ENCODE assay signal across 1 cellular context in genomic region chr1:113929750-113930498, GRCh38.
TF ChIP-seq lines count a peak whose summit lies in the region.

No MANE protein-coding gene starts in this region.

TF ChIP-seq in K562, 482 proteins besides CTCF, POLR2A, EP300 and RAD21 (continues in another document):
- TF ChIP-seq NCOA1 (IDR thresholded peaks at IDR 0.05; ENCODE audit: low read depth) (0 out of 2 replicates have a peak, but pooled peaks have one; percentile 24), TSC22D4 (tag; IDR thresholded peaks at IDR 0.05) (no peak), ZNF780A (CRISPR knock-in tag; IDR thresholded peaks at IDR 0.05) (no peak), ZNF717 (CRISPR knock-in tag; IDR thresholded peaks at IDR 0.05) (no peak), BCOR (IDR thresholded peaks at IDR 0.05) (peak; percentile 18; the same call in 1 of the 2 replicates), BMI1 (IDR thresholded peaks at IDR 0.05; ENCODE audit: low read length) (no peak), ZBTB5 (IDR thresholded peaks at IDR 0.05) (no peak), ZNF165 (CRISPR knock-in tag; IDR thresholded peaks at IDR 0.05; ENCODE audit: borderline replicate concordance) (no peak), ZNF124 (CRISPR knock-in tag; IDR thresholded peaks at IDR 0.05) (no peak), KDM2B (CRISPR knock-in tag; IDR thresholded peaks at IDR 0.05) (no peak), KHSRP (IDR thresholded peaks at IDR 0.05) (no peak), NCOA6 (IDR thresholded peaks at IDR 0.05) (no peak), REST (CRISPR knock-in tag; IDR thresholded peaks at IDR 0.05; ENCODE audit: low read depth) (peak; percentile 77; the same call in 1 of the 2 replicates), MEIS2 (IDR thresholded peaks at IDR 0.05; ENCODE audit: partially characterized antibody) (no peak), ATF6 (CRISPR knock-in tag; IDR thresholded peaks at IDR 0.05) (no peak), ARNT (IDR thresholded peaks at IDR 0.05) (no peak), LEF1 (IDR thresholded peaks at IDR 0.05) (no peak), HDAC1 (IDR thresholded peaks at IDR 0.05) (peak in 1 of 2 experiments; percentile 79; a peak in 2 of 4 replicates), CBX2 (IDR thresholded peaks at IDR 0.05; ENCODE audit: insufficient read depth, low read length, poor library complexity, severe bottlenecking) (no peak), TAF15 (IDR thresholded peaks at IDR 0.05; ENCODE audit: low read depth, low read length) (no peak), DMBX1 (CRISPR knock-in tag; IDR thresholded peaks at IDR 0.05; ENCODE audit: borderline replicate concordance) (peak; percentile 46; the same call in 1 of the 2 replicates), PHB2 (IDR thresholded peaks at IDR 0.05; ENCODE audit: low read depth) (no peak), GATAD2B (IDR thresholded peaks at IDR 0.05; ENCODE audit: borderline replicate concordance) (peak; percentile 4; the same call in 1 of the 2 replicates), ZNF224 (CRISPR knock-in tag; IDR thresholded peaks at IDR 0.05) (0 out of 2 replicates have a peak, but pooled peaks have one; percentile 43), ZBTB7A (IDR thresholded peaks at IDR 0.05; ENCODE audit: borderline replicate concordance, control insufficient read depth, low read depth, low read length) (peak; percentile 70; the same call in 1 of the 2 replicates), ZNF143 (CRISPR knock-in tag; IDR thresholded peaks at IDR 0.05) (no peak), GATA2 (CRISPR knock-in tag; IDR thresholded peaks at IDR 0.05) (no peak), DDX20 (tag; IDR thresholded peaks at IDR 0.05; ENCODE audit: low read depth) (no peak), E2F6 (IDR thresholded peaks at IDR 0.05; ENCODE audit: borderline replicate concordance in 1 of 2, extremely low read depth in 1 of 2, insufficient read depth in 1 of 2, insufficient read length in 1 of 2, low read depth in 1 of 2, low read length in 1 of 2, poor library complexity in 1 of 2, severe bottlenecking in 1 of 2) (peak in 1 of 2 experiments; percentile 34), SP2 (IDR thresholded peaks at IDR 0.05; ENCODE audit: extremely low read depth, low read depth, low read length, poor library complexity, severe bottlenecking) (no peak), ZNF316 (IDR thresholded peaks at IDR 0.05) (no peak), TRIM24 (IDR thresholded peaks at IDR 0.05) (no peak), ZNF586 (CRISPR knock-in tag; conservative IDR thresholded peaks at IDR 0.05) (no peak), MXI1 (IDR thresholded peaks at IDR 0.05; ENCODE audit: low read depth, low read length) (no peak), ZNF764 (CRISPR knock-in tag; IDR thresholded peaks at IDR 0.05; ENCODE audit: low read depth) (no peak), ZNF384 (IDR thresholded peaks at IDR 0.05; ENCODE audit: low read depth, low read length) (no peak), U2AF1 (optimal IDR thresholded peaks at IDR 0.05; ENCODE audit: low read depth, low read length) (peak; percentile 39), ZFX (CRISPR knock-in tag; IDR thresholded peaks at IDR 0.05) (peak; percentile 89; the same call in 1 of the 2 replicates), ZNF140 (CRISPR knock-in tag; IDR thresholded peaks at IDR 0.05) (no peak)
- TF ChIP-seq, protein P1, sequence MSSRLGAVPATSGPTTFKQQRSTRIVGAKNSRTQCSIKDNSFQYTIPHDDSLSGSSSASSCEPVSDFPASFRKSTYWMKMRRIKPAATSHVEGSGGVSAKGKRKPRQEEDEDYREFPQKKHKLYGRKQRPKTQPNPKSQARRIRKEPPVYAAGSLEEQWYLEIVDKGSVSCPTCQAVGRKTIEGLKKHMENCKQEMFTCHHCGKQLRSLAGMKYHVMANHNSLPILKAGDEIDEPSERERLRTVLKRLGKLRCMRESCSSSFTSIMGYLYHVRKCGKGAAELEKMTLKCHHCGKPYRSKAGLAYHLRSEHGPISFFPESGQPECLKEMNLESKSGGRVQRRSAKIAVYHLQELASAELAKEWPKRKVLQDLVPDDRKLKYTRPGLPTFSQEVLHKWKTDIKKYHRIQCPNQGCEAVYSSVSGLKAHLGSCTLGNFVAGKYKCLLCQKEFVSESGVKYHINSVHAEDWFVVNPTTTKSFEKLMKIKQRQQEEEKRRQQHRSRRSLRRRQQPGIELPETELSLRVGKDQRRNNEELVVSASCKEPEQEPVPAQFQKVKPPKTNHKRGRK (tag; IDR thresholded peaks at IDR 0.05): no peak
- TF ChIP-seq, protein P2, sequence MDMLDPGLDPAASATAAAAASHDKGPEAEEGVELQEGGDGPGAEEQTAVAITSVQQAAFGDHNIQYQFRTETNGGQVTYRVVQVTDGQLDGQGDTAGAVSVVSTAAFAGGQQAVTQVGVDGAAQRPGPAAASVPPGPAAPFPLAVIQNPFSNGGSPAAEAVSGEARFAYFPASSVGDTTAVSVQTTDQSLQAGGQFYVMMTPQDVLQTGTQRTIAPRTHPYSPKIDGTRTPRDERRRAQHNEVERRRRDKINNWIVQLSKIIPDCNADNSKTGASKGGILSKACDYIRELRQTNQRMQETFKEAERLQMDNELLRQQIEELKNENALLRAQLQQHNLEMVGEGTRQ (CRISPR knock-in tag; IDR thresholded peaks at IDR 0.05): no peak
- TF ChIP-seq, protein P3, sequence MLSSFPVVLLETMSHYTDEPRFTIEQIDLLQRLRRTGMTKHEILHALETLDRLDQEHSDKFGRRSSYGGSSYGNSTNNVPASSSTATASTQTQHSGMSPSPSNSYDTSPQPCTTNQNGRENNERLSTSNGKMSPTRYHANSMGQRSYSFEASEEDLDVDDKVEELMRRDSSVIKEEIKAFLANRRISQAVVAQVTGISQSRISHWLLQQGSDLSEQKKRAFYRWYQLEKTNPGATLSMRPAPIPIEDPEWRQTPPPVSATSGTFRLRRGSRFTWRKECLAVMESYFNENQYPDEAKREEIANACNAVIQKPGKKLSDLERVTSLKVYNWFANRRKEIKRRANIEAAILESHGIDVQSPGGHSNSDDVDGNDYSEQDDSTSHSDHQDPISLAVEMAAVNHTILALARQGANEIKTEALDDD (IDR thresholded peaks at IDR 0.05): no peak; the same call in 1 of the 2 replicates
- TF ChIP-seq, protein P4, sequence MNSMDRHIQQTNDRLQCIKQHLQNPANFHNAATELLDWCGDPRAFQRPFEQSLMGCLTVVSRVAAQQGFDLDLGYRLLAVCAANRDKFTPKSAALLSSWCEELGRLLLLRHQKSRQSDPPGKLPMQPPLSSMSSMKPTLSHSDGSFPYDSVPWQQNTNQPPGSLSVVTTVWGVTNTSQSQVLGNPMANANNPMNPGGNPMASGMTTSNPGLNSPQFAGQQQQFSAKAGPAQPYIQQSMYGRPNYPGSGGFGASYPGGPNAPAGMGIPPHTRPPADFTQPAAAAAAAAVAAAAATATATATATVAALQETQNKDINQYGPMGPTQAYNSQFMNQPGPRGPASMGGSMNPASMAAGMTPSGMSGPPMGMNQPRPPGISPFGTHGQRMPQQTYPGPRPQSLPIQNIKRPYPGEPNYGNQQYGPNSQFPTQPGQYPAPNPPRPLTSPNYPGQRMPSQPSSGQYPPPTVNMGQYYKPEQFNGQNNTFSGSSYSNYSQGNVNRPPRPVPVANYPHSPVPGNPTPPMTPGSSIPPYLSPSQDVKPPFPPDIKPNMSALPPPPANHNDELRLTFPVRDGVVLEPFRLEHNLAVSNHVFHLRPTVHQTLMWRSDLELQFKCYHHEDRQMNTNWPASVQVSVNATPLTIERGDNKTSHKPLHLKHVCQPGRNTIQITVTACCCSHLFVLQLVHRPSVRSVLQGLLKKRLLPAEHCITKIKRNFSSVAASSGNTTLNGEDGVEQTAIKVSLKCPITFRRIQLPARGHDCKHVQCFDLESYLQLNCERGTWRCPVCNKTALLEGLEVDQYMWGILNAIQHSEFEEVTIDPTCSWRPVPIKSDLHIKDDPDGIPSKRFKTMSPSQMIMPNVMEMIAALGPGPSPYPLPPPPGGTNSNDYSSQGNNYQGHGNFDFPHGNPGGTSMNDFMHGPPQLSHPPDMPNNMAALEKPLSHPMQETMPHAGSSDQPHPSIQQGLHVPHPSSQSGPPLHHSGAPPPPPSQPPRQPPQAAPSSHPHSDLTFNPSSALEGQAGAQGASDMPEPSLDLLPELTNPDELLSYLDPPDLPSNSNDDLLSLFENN (IDR thresholded peaks at IDR 0.05; ENCODE audit: low read depth in 2 of 2, low read length in 2 of 2): 0 out of 4 replicates have a peak, but pooled peaks of 1 of the 2 experiments have one; percentile 10
- TF ChIP-seq, protein P5, sequence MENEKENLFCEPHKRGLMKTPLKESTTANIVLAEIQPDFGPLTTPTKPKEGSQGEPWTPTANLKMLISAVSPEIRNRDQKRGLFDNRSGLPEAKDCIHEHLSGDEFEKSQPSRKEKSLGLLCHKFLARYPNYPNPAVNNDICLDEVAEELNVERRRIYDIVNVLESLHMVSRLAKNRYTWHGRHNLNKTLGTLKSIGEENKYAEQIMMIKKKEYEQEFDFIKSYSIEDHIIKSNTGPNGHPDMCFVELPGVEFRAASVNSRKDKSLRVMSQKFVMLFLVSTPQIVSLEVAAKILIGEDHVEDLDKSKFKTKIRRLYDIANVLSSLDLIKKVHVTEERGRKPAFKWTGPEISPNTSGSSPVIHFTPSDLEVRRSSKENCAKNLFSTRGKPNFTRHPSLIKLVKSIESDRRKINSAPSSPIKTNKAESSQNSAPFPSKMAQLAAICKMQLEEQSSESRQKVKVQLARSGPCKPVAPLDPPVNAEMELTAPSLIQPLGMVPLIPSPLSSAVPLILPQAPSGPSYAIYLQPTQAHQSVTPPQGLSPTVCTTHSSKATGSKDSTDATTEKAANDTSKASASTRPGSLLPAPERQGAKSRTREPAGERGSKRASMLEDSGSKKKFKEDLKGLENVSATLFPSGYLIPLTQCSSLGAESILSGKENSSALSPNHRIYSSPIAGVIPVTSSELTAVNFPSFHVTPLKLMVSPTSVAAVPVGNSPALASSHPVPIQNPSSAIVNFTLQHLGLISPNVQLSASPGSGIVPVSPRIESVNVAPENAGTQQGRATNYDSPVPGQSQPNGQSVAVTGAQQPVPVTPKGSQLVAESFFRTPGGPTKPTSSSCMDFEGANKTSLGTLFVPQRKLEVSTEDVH (IDR thresholded peaks at IDR 0.05; ENCODE audit: low read depth, partially characterized antibody): no peak
- TF ChIP-seq, protein P6, sequence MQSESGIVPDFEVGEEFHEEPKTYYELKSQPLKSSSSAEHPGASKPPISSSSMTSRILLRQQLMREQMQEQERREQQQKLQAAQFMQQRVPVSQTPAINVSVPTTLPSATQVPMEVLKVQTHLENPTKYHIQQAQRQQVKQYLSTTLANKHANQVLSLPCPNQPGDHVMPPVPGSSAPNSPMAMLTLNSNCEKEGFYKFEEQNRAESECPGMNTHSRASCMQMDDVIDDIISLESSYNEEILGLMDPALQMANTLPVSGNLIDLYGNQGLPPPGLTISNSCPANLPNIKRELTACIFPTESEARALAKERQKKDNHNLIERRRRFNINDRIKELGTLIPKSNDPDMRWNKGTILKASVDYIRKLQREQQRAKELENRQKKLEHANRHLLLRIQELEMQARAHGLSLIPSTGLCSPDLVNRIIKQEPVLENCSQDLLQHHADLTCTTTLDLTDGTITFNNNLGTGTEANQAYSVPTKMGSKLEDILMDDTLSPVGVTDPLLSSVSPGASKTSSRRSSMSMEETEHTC (IDR thresholded peaks at IDR 0.05): 0 out of 2 replicates have a peak, but pooled peaks have one; percentile 20
